In the genomic region with DNA sequence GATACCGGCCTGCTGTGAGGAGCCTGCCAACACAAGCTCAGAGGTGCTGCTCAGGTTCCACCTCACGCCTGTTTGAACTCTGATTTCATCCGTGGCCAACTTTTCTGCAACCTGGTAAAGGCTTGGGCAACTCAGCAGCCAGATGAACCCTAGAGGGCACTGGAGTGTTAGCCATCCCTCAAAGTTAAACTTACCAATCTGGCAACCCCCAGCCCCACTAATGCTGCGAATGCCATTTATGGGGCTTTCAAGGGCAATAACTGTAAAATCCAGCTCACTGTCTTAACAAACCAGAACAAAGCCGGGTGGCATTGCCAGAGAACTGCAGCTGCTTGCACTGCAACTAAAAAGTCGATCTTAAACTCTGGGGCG, we compare ENCODE assay signal across 11 cellular contexts.
A peak's percentile ranks its signal among the peaks of the same experiment; 100 is the strongest.
DNase-seq lines count a peak whose midpoint lies in the region; ATAC-seq and TF ChIP-seq lines count a peak whose summit lies in the region.
"Had no signal": no experiment of that assay in that cellular context is flagged by ENCODE, and none has a peak within 500 bp of the region (broad histone marks: within the 10 kb centered on the region; RNA-seq: fewer than 3 reads in every experiment).

No MANE protein-coding gene starts in this region.

- no peaks in the 10 kb centered on the region for H3K36me3 ChIP-seq in heart left ventricle
- H3K36me3 ChIP-seq: BLaER1 had no signal

- TF ChIP-seq CTCF in VCaP (conservative IDR thresholded peaks at IDR 0.05) (peak; percentile 64), heart left ventricle (IDR thresholded peaks at IDR 0.05) (peak in 11 of 12 donors; percentile 8 to 57 (median 44))

- H3K4me3 ChIP-seq in heart left ventricle: peak overlapping the region in 2 of 12 donors; percentile 7 to 27
- H3K4me3 ChIP-seq: BLaER1 had no signal

- H3K27ac ChIP-seq in VCaP: no peak overlapping the region
- H3K27ac ChIP-seq in heart left ventricle: peak overlapping the region in 8 of 12 donors; percentile 11 to 75 (median 62)
- H3K27ac ChIP-seq: BLaER1 had no signal

- ATAC-seq in heart left ventricle (peak; percentile 80 to 90 (median 87)), sciatic nerve (peak; percentile 20)
- ATAC-seq: stimulated activated naive CD8-positive, alpha-beta T cell treated with anti-CD3 and anti-CD28 coated beads, Interleukin-15, amount 100 ng/mL, for 72 hours had no signal

- intact Hi-C loops in heart left ventricle (cut with DNase I) (loop anchor here in 8 of 10 donors (1.0 to 10.0 kb wide), 10 partner anchors 97 to 711 kb away; no protein-coding TSS in a partner anchor), sciatic nerve (cut with DNase I) (no loop called here)

- H3K27me3 ChIP-seq in heart left ventricle: peaks cover 0 to 2% (median 0%) of the 10 kb centered on the region in 9 donors
- H3K27me3 ChIP-seq: BLaER1 had no signal

- DNase-seq in NCI-H2171 treated with DMSO at 0.1 percent for 48 hours (lab: John Stamatoyannopoulos, UW) (peak; percentile 32), NCI-H2171 (lab: John Stamatoyannopoulos, UW) (no peak), heart left ventricle (peak in 4 of 5 donors; percentile 15 to 45 (median 34)), sciatic nerve (ENCODE audit: low spot score) (no peak), ureter (ENCODE audit: low spot score) (no peak), DMS153 treated with DMSO at 0.1 percent for 48 hours (lab: John Stamatoyannopoulos, UW; ENCODE audit: unreplicated experiment) (no peak), amniotic stem cell (lab: John Stamatoyannopoulos, UW) (no peak)
- DNase-seq: immature natural killer cell; stimulated activated naive CD8-positive, alpha-beta T cell treated with anti-CD3 and anti-CD28 coated beads, Interleukin-15, amount 100 ng/mL, for 72 hours had no signal

- peaks cover 0 to 19% (median 5%) of the 10 kb centered on the region in 12 donors for H3K4me1 ChIP-seq in heart left ventricle
- H3K4me1 ChIP-seq: BLaER1 had no signal

- no peak for TF ChIP-seq POLR2A in heart left ventricle (IDR thresholded peaks at IDR 0.05)

- H3K9me3 ChIP-seq in heart left ventricle: no peaks in the 10 kb centered on the region
- H3K9me3 ChIP-seq: BLaER1 had no signal

- WGBS in heart left ventricle, 4 donors: 29 to 45% (median 39%) methylated on average over 4 to 7 of the region's 7 CpGs

Comparison
In these comparisons a context has a peak if more than half of its experiments do, and no peak if none do; other contexts are left out.
1. DNase-seq: peak in NCI-H2171 treated with DMSO at 0.1 percent for 48 hours (single experiment) and heart left ventricle (4 of 5); none in NCI-H2171 (single experiment), sciatic nerve (single experiment), ureter (single experiment), DMS153 treated with DMSO at 0.1 percent for 48 hours (single experiment) and amniotic stem cell (single experiment).